ENCODE assay signal across 10 cellular contexts in the genomic region with DNA sequence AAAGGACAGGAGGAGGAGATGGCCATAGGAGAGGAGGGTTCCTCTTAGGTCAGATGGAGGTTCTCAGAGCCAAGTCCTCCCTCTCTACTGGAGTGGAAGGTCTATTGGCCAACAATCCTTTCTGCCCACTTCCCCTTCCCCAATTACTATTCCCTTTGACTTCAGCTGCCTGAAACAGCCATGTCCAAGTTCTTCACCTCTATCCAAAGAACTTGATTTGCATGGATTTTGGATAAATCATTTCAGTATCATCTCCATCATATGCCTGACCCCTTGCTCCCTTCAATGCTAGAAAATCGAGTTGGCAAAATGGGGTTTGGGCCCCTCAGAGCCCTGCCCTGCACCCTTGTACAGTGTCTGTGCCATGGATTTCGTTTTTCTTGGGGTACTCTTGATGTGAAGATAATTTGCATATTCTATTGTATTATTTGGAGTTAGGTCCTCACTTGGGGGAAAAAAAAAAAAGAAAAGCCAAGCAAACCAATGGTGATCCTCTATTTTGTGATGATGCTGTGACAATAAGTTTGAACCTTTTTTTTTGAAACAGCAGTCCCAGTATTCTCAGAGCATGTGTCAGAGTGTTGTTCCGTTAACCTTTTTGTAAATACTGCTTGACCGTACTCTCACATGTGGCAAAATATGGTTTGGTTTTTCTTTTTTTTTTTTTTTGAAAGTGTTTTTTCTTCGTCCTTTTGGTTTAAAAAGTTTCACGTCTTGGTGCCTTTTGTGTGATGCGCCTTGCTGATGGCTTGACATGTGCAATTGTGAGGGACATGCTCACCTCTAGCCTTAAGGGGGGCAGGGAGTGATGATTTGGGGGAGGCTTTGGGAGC. TPM values are rescaled to one million over a fixed set of nuclear protein-coding genes. Genes with fewer than 3 reads are reported as not detected.
DNase-seq lines count a peak whose midpoint lies in the region; ATAC-seq and TF ChIP-seq lines count a peak whose summit lies in the region.
"Had no signal": no experiment of that assay in that cellular context is flagged by ENCODE, and none has a peak within 500 bp of the region (broad histone marks: within the 10 kb centered on the region; RNA-seq: fewer than 3 reads in every experiment).

No MANE protein-coding gene starts in this region.

- TF ChIP-seq POLR2A in breast epithelium (IDR thresholded peaks at IDR 0.05) (peak; percentile 37), vagina (IDR thresholded peaks at IDR 0.05) (no peak)

- H3K4me1 ChIP-seq in breast epithelium (peaks cover 6 to 9% of the 10 kb centered on the region in 2 donors), vagina (peaks cover 38% of the 10 kb centered on the region)

- H3K27me3 Mint-ChIP-seq in CD14-positive monocyte (ENCODE audit: low read depth in 3 of 3), result peaks cover 22 to 34% (median 30%) of the 10 kb centered on the region in 3 donors
- no peaks in the 10 kb centered on the region for H3K27me3 Mint-ChIP-seq in natural killer cell treated with Interleukin-12 subunit alpha and Interleukin-12 subunit beta and Interleukin-15 and Interleukin-18, amount 100 ng/mL, for 72 hours
- H3K27me3 Mint-ChIP-seq in activated CD8-positive, alpha-beta memory T cell treated with anti-CD3 and anti-CD28 coated beads, Interleukin-2, amount 10 ng/mL, durations not matched to agents 7 days and 5 days, result peaks cover 15% of the 10 kb centered on the region

- DNase-seq in CD14-positive monocyte (ENCODE audit: low spot score) (no peak), MG63 (no peak), breast epithelium (ENCODE audit: low spot score in 2 of 2) (no peak), vagina (ENCODE audit: extremely low spot score in 2 of 2) (no peak), NCI-H526 (lab: John Stamatoyannopoulos, UW) (no peak), COR-L47 (lab: John Stamatoyannopoulos, UW) (no peak)
- no peak for DNase-seq in natural killer cell treated with Interleukin-12 subunit alpha and Interleukin-12 subunit beta and Interleukin-15 and Interleukin-18, amount 100 ng/mL, for 72 hours (ENCODE audit: low spot score)
- DNase-seq in activated CD8-positive, alpha-beta memory T cell treated with anti-CD3 and anti-CD28 coated beads, Interleukin-2, amount 10 ng/mL, durations not matched to agents 7 days and 5 days, result no peak
- DNase-seq: left ventricle myocardium superior, NCI-H1092 treated with DMSO at 0.1 percent for 48 hours had no signal

- peak overlapping the region; percentile 85 to 92 for H3K4me3 Mint-ChIP-seq in CD14-positive monocyte
- H3K4me3 Mint-ChIP-seq in natural killer cell treated with Interleukin-12 subunit alpha and Interleukin-12 subunit beta and Interleukin-15 and Interleukin-18, amount 100 ng/mL, for 72 hours, result peak overlapping the region; percentile 2
- no peak overlapping the region for H3K4me3 Mint-ChIP-seq in activated CD8-positive, alpha-beta memory T cell treated with anti-CD3 and anti-CD28 coated beads, Interleukin-2, amount 10 ng/mL, durations not matched to agents 7 days and 5 days

- H3K9me3 ChIP-seq in MG63 (no peaks in the 10 kb centered on the region; the same call in 1 of the 2 replicates), breast epithelium (no peaks in the 10 kb centered on the region), vagina (no peaks in the 10 kb centered on the region)

- no peaks in the 10 kb centered on the region for H3K27me3 ChIP-seq in MG63
- H3K27me3 ChIP-seq in breast epithelium, result no peaks in the 10 kb centered on the region
- H3K27me3 ChIP-seq in vagina, result no peaks in the 10 kb centered on the region

- CTCF ChIA-PET in activated CD8-positive, alpha-beta memory T cell treated with anti-CD3 and anti-CD28 coated beads, Interleukin-2, amount 10 ng/mL, durations not matched to agents 7 days and 5 days (lab: Charles Lee), result interaction anchor here (0.9 to 6.0 kb wide), 2 partner anchors 18 to 35 kb away, joined by 3 to 54 read pairs; no protein-coding TSS in a partner anchor

- intact Hi-C loops in CD14-positive monocyte (cut with micrococcal nuclease), result loop anchor here (2.0 to 10.0 kb wide), 2 partner anchors 16 to 76 kb away; partner anchors contain the start of gene ETF1 (in 1 of the 2)
- intact Hi-C loops in breast epithelium (cut with DNase I; ENCODE audit: low total_unique reads), result no loop called here
- intact Hi-C loops in vagina (cut with DNase I), result no loop called here

- H3K36me3 Mint-ChIP-seq in CD14-positive monocyte, result peaks cover 18 to 23% of the 10 kb centered on the region in 2 donors
- no peaks in the 10 kb centered on the region for H3K36me3 Mint-ChIP-seq in natural killer cell treated with Interleukin-12 subunit alpha and Interleukin-12 subunit beta and Interleukin-15 and Interleukin-18, amount 100 ng/mL, for 72 hours
- peaks cover 2% of the 10 kb centered on the region for H3K36me3 Mint-ChIP-seq in activated CD8-positive, alpha-beta memory T cell treated with anti-CD3 and anti-CD28 coated beads, Interleukin-2, amount 10 ng/mL, durations not matched to agents 7 days and 5 days

- H3K27ac ChIP-seq in breast epithelium, result peak overlapping the region; percentile 97 to 99
- H3K27ac ChIP-seq in vagina, result no peak overlapping the region

- H3K4me3 ChIP-seq in MG63 (peak overlapping the region; percentile 8; the same call in 1 of the 2 replicates), breast epithelium (peak overlapping the region; percentile 78 to 83 (median 81)), vagina (no peak overlapping the region)

- H3K4me1 Mint-ChIP-seq in CD14-positive monocyte, result peaks cover 29% of the 10 kb centered on the region
- H3K4me1 Mint-ChIP-seq in natural killer cell treated with Interleukin-12 subunit alpha and Interleukin-12 subunit beta and Interleukin-15 and Interleukin-18, amount 100 ng/mL, for 72 hours (ENCODE audit: low read depth in 2 of 2), result peaks cover 18 to 19% of the 10 kb centered on the region in 2 donors
- peaks cover 9% of the 10 kb centered on the region for H3K4me1 Mint-ChIP-seq in activated CD8-positive, alpha-beta memory T cell treated with anti-CD3 and anti-CD28 coated beads, Interleukin-2, amount 10 ng/mL, durations not matched to agents 7 days and 5 days

- peaks cover 0 to 15% (median 5%) of the 10 kb centered on the region in 7 donors for H3K9me3 Mint-ChIP-seq in CD14-positive monocyte
- H3K9me3 Mint-ChIP-seq in natural killer cell treated with Interleukin-12 subunit alpha and Interleukin-12 subunit beta and Interleukin-15 and Interleukin-18, amount 100 ng/mL, for 72 hours, result no peaks in the 10 kb centered on the region
- no peaks in the 10 kb centered on the region for H3K9me3 Mint-ChIP-seq in activated CD8-positive, alpha-beta memory T cell treated with anti-CD3 and anti-CD28 coated beads, Interleukin-2, amount 10 ng/mL, durations not matched to agents 7 days and 5 days (ENCODE audit: low read depth)

- TF ChIP-seq CTCF in CD14-positive monocyte (IDR thresholded peaks at IDR 0.05) (no peak), breast epithelium (IDR thresholded peaks at IDR 0.05) (no peak), vagina (IDR thresholded peaks at IDR 0.05) (no peak)

- no peak for ATAC-seq in natural killer cell treated with Interleukin-12 subunit alpha and Interleukin-12 subunit beta and Interleukin-15 and Interleukin-18, amount 100 ng/mL, for 72 hours
- no peak for ATAC-seq in activated CD8-positive, alpha-beta memory T cell treated with anti-CD3 and anti-CD28 coated beads, Interleukin-2, amount 10 ng/mL, durations not matched to agents 7 days and 5 days
- ATAC-seq: left ventricle myocardium superior had no signal

- peaks cover 26% of the 10 kb centered on the region for H3K36me3 ChIP-seq in MG63
- no peaks in the 10 kb centered on the region for H3K36me3 ChIP-seq in breast epithelium
- H3K36me3 ChIP-seq in vagina, result no peaks in the 10 kb centered on the region

- H3K27ac Mint-ChIP-seq in CD14-positive monocyte, result peak overlapping the region in 3 of 7 donors; percentile 6 to 83 (median 12)
- H3K27ac Mint-ChIP-seq in natural killer cell treated with Interleukin-12 subunit alpha and Interleukin-12 subunit beta and Interleukin-15 and Interleukin-18, amount 100 ng/mL, for 72 hours, result peak overlapping the region in 1 of 2 donors; percentile 2
- H3K27ac Mint-ChIP-seq in activated CD8-positive, alpha-beta memory T cell treated with anti-CD3 and anti-CD28 coated beads, Interleukin-2, amount 10 ng/mL, durations not matched to agents 7 days and 5 days, result no peak overlapping the region

RNA-seq across cellular contexts. Expression of gene EGR1, which starts 3.1 kb away (rescaled TPM):
- polyA plus RNA-seq in CD14-positive monocyte, result 100 to 1,000 TPM in 1 of 2 donors, 1 to 10 TPM in 1; 8.4 to 105 TPM
- total RNA-seq in MG63 (2014; rRNA removed; shearing (Covaris generic); ENCODE audit: low replicate concordance), result 1.2 TPM in 1 of 2 replicates, not detected in the other
- total RNA-seq in breast epithelium (10 to 100 TPM; 11.8 to 61.0 (median 18.4) TPM), vagina (119 TPM)
- 10 to 100 TPM in 1 of 2 donors, 1 to 10 TPM in 1; 8.5 to 11.2 TPM for total RNA-seq in natural killer cell treated with Interleukin-12 subunit alpha and Interleukin-12 subunit beta and Interleukin-15 and Interleukin-18, amount 100 ng/mL, for 72 hours
- total RNA-seq in activated CD8-positive, alpha-beta memory T cell treated with anti-CD3 and anti-CD28 coated beads, Interleukin-2, amount 10 ng/mL, durations not matched to agents 7 days and 5 days, result 10 to 100 TPM; 10.0 to 10.7 TPM

RNA-seq across cellular contexts. Expression of gene REEP2, which starts 29.5 kb away (rescaled TPM):
- not detected for polyA plus RNA-seq in CD14-positive monocyte
- 1.4 and 1.8 TPM in 2 replicates for total RNA-seq in MG63 (2014; rRNA removed; shearing (Covaris generic); ENCODE audit: low replicate concordance)
- total RNA-seq in breast epithelium (1 to 10 TPM in 1 of 3 donors, under 1 TPM in 2; 0.88 to 2.7 (median 0.98) TPM), vagina (6.1 TPM)
- total RNA-seq in natural killer cell treated with Interleukin-12 subunit alpha and Interleukin-12 subunit beta and Interleukin-15 and Interleukin-18, amount 100 ng/mL, for 72 hours, result under 1 TPM in 1 of 2 donors, not detected in 1; 0.75 TPM
- total RNA-seq in activated CD8-positive, alpha-beta memory T cell treated with anti-CD3 and anti-CD28 coated beads, Interleukin-2, amount 10 ng/mL, durations not matched to agents 7 days and 5 days, result 1 to 10 TPM; 1.7 to 5.4 TPM

Comparison
In these comparisons a context has a peak if more than half of its experiments do, and no peak if none do; other contexts are left out.
1. H3K4me3 ChIP-seq: peak in MG63 (single experiment) and breast epithelium (3 of 3); none in vagina (0 of 2).
2. intact Hi-C loops: an anchor here in CD14-positive monocyte (2.0 to 10.0 kb wide); none called in breast epithelium and vagina.